10 cellular contexts compared by ENCODE assay signal in genomic region chr5:152406082-152406481, GRCh38. TPM values are rescaled to one million over a fixed set of nuclear protein-coding genes. Genes with fewer than 3 reads are reported as not detected.
"Had no signal": no experiment of that assay in that cellular context is flagged by ENCODE, and none has a peak within 500 bp of the region (broad histone marks: within the 10 kb centered on the region; RNA-seq: fewer than 3 reads in every experiment).

No MANE protein-coding gene starts in this region.

- FAIRE-seq: HepG2, HTR-8/SVneo, K562 had no signal

- H3K9ac ChIP-seq: KMS-11 had no signal

- H3K4me2 ChIP-seq: KMS-11 had no signal

- H3K4me3 ChIP-seq: K562 had no signal

- DNase-seq: IMR-90, KBM-7, KG1 had no signal

- H3K27ac ChIP-seq: HL-60, KMS-11 had no signal

RNA-seq across cellular contexts. Expression of gene NMUR2, which starts 1.0 kb away (rescaled TPM):
- total RNA-seq: HepG2, HT1080, IMR-90, K562 had no signal
- polyA plus RNA-seq: HepG2, IgD-negative memory B cell, IMR-90, K562 had no signal
